19 cellular contexts compared by ENCODE assay signal in genomic region chr6:34497411-34497810, GRCh38. TPM values are rescaled to one million over a fixed set of nuclear protein-coding genes. Genes with fewer than 3 reads are reported as not detected.
DNase-seq lines count a peak whose midpoint lies in the region; ATAC-seq, FAIRE-seq and TF ChIP-seq lines count a peak whose summit lies in the region.
"Had no signal": no experiment of that assay in that cellular context is flagged by ENCODE, and none has a peak within 500 bp of the region (broad histone marks: within the 10 kb centered on the region; RNA-seq: fewer than 3 reads in every experiment).

No MANE protein-coding gene starts in this region.

- H3K36me3 ChIP-seq in K562 (ENCODE audit: control insufficient read depth, insufficient read depth, low read length) = no peaks in the 10 kb centered on the region
- H3K36me3 ChIP-seq: BLaER1 treated with 17β-estradiol and CSF1 and Interleukin-3, amounts not matched to agents 10 nM and 100 nM had no signal

- H2AFZ ChIP-seq in K562 (ENCODE audit: low read depth, low read length) = no peak overlapping the region
- H2AFZ ChIP-seq: GM23248 had no signal

- no peaks in the 10 kb centered on the region for H3K9me1 ChIP-seq in K562 (ENCODE audit: control insufficient read depth, insufficient read depth, low read length)

- H3K27ac ChIP-seq in right cardiac atrium (ENCODE audit: low read length) = no peak overlapping the region
- no peak overlapping the region for H3K27ac ChIP-seq in K562 (ENCODE audit: extremely low read depth, low read depth, low read length)
- H3K27ac ChIP-seq: BLaER1 treated with 17β-estradiol and CSF1 and Interleukin-3, amounts not matched to agents 10 nM and 100 nM; GM23248 had no signal

- POLR2A ChIA-PET in K562 (lab: Yijun Ruan, JAX) = interaction anchor here (0.7 to 1.4 kb wide), 3 partner anchors 8 to 623 kb away, joined by 3 read pairs; no protein-coding TSS in a partner anchor

- DNase-seq in cardiac septum (ENCODE audit: low spot score) (peak; percentile 20), right cardiac atrium (no peak), K562 (ENCODE audit: extremely low read depth in 1 of 4, low spot score in 3 of 4) (peak in 1 of 4 experiments; percentile 41), omental fat pad (ENCODE audit: low spot score) (no peak), lower leg skin (ENCODE audit: low spot score in 2 of 2) (no peak)
- DNase-seq: CD8-positive, alpha-beta T cell; DMS 273 treated with DMSO at 0.1 percent for 48 hours; GDM1; GM23248; KG1 had no signal

- no peak for TF ChIP-seq EP300 in K562 (IDR thresholded peaks at IDR 0.05; ENCODE audit: low read length)

- FAIRE-seq in K562 (lab: Jason Lieb, UNC) = no peak
- FAIRE-seq: GM19239, H54, HepG2 had no signal

- H3K4me1 ChIP-seq in right cardiac atrium (ENCODE audit: control insufficient read depth, insufficient read depth, low read length) (no peaks in the 10 kb centered on the region), K562 (replicated peaks in 1 of 2; ENCODE audit: control insufficient read depth in 2 of 2, insufficient read depth in 2 of 2, low read length in 2 of 2) (no peaks in the 10 kb centered on the region; a peak in 2 of 5 replicates)
- H3K4me1 ChIP-seq: BLaER1 treated with 17β-estradiol and CSF1 and Interleukin-3, amounts not matched to agents 10 nM and 100 nM had no signal

- TF ChIP-seq POLR2A in K562 (conservative IDR thresholded peaks at IDR 0.05) (no peak), lower leg skin (IDR thresholded peaks at IDR 0.05) (no peak)

- BruUV-seq in K562 (replicated peaks; lab: Mats Ljungman, UMichigan) = no TSS peak

- TF ChIP-seq CTCF in K562 (IDR thresholded peaks at IDR 0.05 in 2 of 3, conservative IDR thresholded peaks at IDR 0.05 in 1 of 3; ENCODE audit: insufficient read depth in 2 of 3, low read depth in 1 of 3, low read length in 3 of 3) (no peak), omental fat pad (IDR thresholded peaks at IDR 0.05) (no peak), lower leg skin (IDR thresholded peaks at IDR 0.05) (no peak)

- ATAC-seq in right cardiac atrium = no peak
- ATAC-seq in K562 = peak; percentile 46; the same call in 2 of the 3 replicates
- ATAC-seq in omental fat pad (ENCODE audit: low FRiP score) = peak; percentile 6
- no peak for ATAC-seq in HG03135 (IDR thresholded peaks at IDR 0.05; ENCODE audit: unreplicated experiment)
- no peak for ATAC-seq in GM18861 (IDR thresholded peaks at IDR 0.05; ENCODE audit: unreplicated experiment)
- ATAC-seq: CD8-positive, alpha-beta T cell; HepG2 had no signal

- WGBS in right cardiac atrium = 82% methylated on average over 10 of the region's 10 CpGs
- WGBS in K562 (ENCODE audit: insufficient coverage, low coverage, missing lambda C conversion rate) = 15% methylated on average over 10 of the region's 10 CpGs
- WGBS in lower leg skin, 2 donors = 54 to 65% methylated on average over 10 of the region's 10 CpGs

- no peaks in the 10 kb centered on the region for H3K79me2 ChIP-seq in K562 (ENCODE audit: control insufficient read depth, insufficient read depth, low read length)

- CTCF ChIA-PET in K562 (lab: Yijun Ruan, JAX; ENCODE audit: low intra/inter-chr PET ratio) = no interaction called here

- H3K9me3 ChIP-seq in right cardiac atrium (ENCODE audit: control insufficient read depth, low read length) = no peaks in the 10 kb centered on the region
- H3K9me3 ChIP-seq in K562 (replicated peaks; ENCODE audit: control insufficient read depth, insufficient read depth, low read depth, low read length) = peaks cover 7% of the 10 kb centered on the region

- intact Hi-C loops in cardiac septum (cut with DNase I) (no loop called here), right cardiac atrium (cut with DNase I) (no loop called here), K562 (cut with micrococcal nuclease) (no loop called here), lower leg skin (cut with DNase I; ENCODE audit: low total_unique reads) (no loop called here)

- no peak overlapping the region for H3K4me2 ChIP-seq in K562 (ENCODE audit: insufficient read depth, low read length)
- H3K4me2 ChIP-seq: BLaER1 treated with 17β-estradiol and CSF1 and Interleukin-3, amounts not matched to agents 10 nM and 100 nM had no signal

- H3K4me3 ChIP-seq in right cardiac atrium (ENCODE audit: low read length) (no peak overlapping the region), K562 (no peak overlapping the region), lower leg skin (ENCODE audit: low read depth, poor library complexity, severe bottlenecking) (no peak overlapping the region)
- H3K4me3 ChIP-seq: BLaER1 treated with 17β-estradiol and CSF1 and Interleukin-3, amounts not matched to agents 10 nM and 100 nM; GM23248 had no signal

- TF ChIP-seq RAD21 in K562 (CRISPR knock-in tag; conservative IDR thresholded peaks at IDR 0.05 in 1 of 2, IDR thresholded peaks at IDR 0.05 in 1 of 2) = no peak

- 0 out of 4 replicates have a peak overlapping the region, but pooled peaks of 1 of the 2 experiments have one; percentile 1 for H3K9ac ChIP-seq in K562 (ENCODE audit: insufficient read depth in 1 of 2, low read depth in 2 of 2, low read length in 2 of 2)
- H3K9ac ChIP-seq: BLaER1 treated with 17β-estradiol and CSF1 and Interleukin-3, amounts not matched to agents 10 nM and 100 nM; GM23248 had no signal

- H3K27me3 ChIP-seq in right cardiac atrium (ENCODE audit: control insufficient read depth, insufficient read depth) (no peaks in the 10 kb centered on the region), K562 (ENCODE audit: control insufficient read depth in 2 of 2, insufficient read depth in 2 of 2, low read length in 2 of 2) (no peaks in the 10 kb centered on the region)
- H3K27me3 ChIP-seq: BLaER1 treated with 17β-estradiol and CSF1 and Interleukin-3, amounts not matched to agents 10 nM and 100 nM had no signal

- in situ Hi-C loops in K562 (cut with MboI) = no loop called here

- H4K20me1 ChIP-seq in K562 (replicated peaks; ENCODE audit: control insufficient read depth, insufficient read depth, low read length) = no peaks in the 10 kb centered on the region
- H4K20me1 ChIP-seq: BLaER1 treated with 17β-estradiol and CSF1 and Interleukin-3, amounts not matched to agents 10 nM and 100 nM had no signal

TF ChIP-seq in K562, 482 proteins besides CTCF, POLR2A, EP300 and RAD21 (continues in another document):
- TF ChIP-seq ZSCAN32 (CRISPR knock-in tag; IDR thresholded peaks at IDR 0.05) (no peak), EGR1 (conservative IDR thresholded peaks at IDR 0.05) (0 out of 2 replicates have a peak, but pooled peaks have one; percentile 28), NFIX (CRISPR knock-in tag; IDR thresholded peaks at IDR 0.05; ENCODE audit: low read depth) (no peak), JUNB (CRISPR knock-in tag; conservative IDR thresholded peaks at IDR 0.05) (no peak), NCOR1 (IDR thresholded peaks at IDR 0.05) (no peak)

RNA-seq across cellular contexts. Expression of gene PACSIN1, which starts 31.5 kb away (rescaled TPM):
- total RNA-seq in cardiac septum (10.3 TPM), right cardiac atrium (10 to 100 TPM in 1 of 4 donors, 1 to 10 TPM in 3; 2.5 to 11.9 (median 9.8) TPM), K562 (2014; rRNA removed) (0.41 and 0.45 TPM in 2 replicates), K562 (2014; rRNA removed; fragmentation: Illumina TruSeq; extraction: Trizol) (0.10 and 0.29 TPM in 2 replicates), K562 (2015; rRNA removed; fragmentation: Illumina TruSeq; extraction: Trizol) (0.22 and 0.23 TPM in 2 replicates), K562 (2021) (0.98 and 1.7 TPM in 2 replicates), omental fat pad (not detected), lower leg skin (under 1 TPM in 3 of 4 donors, not detected in 1; 0.08 to 0.42 (median 0.10) TPM)
- polyA plus RNA-seq in right cardiac atrium (14.0 TPM), K562 (2011; rRNA removed) (1.1 and 1.4 TPM in 2 replicates), K562 (2014; fragmentation: Illumina TruSeq; extraction: Trizol) (0.79 and 1.4 TPM in 2 replicates), K562 (2014; fragmentation: Nextera tagmentation; extraction: Ambion mirVana) (under 1 TPM; 0.01 to 0.03 TPM), K562 (2014; rRNA removed) (0.98 and 1.2 TPM in 2 replicates)
- total RNA-seq in K562 (2011; cell fraction: chromatin; rRNA removed; ENCODE audit: low replicate concordance) = 1.5 and 2.1 TPM in 2 replicates
- 1.2 and 1.3 TPM in 2 replicates for total RNA-seq in K562 (2011; cell fraction: nucleolus; rRNA removed)
- total RNA-seq in K562 (2011; cell fraction: nucleoplasm; rRNA removed) = 0.99 and 1.1 TPM in 2 replicates
- 1.2 and 1.6 TPM in 2 replicates for polyA plus RNA-seq in K562 (2011; cell fraction: cytosol; rRNA removed)
- polyA plus RNA-seq in K562 (2011; cell fraction: nucleus; rRNA removed) = 2.2 and 3.4 TPM in 2 replicates
- 0.90 and 1.2 TPM in 2 replicates for polyA plus RNA-seq in K562 (2012)
- polyA minus RNA-seq in K562 (2011; rRNA and poly(A)+ RNA removed) = 0.98 and 1.1 TPM in 2 replicates
- polyA minus RNA-seq in K562 (2011; cell fraction: cytosol; rRNA and poly(A)+ RNA removed) = 0.95 and 1.7 TPM in 2 replicates
- polyA minus RNA-seq in K562 (2011; cell fraction: nucleus; rRNA and poly(A)+ RNA removed) = 0.67 and 1.9 TPM in 2 replicates
- total RNA-seq: A172, GM23248, HepG2 had no signal
- polyA plus RNA-seq: GM23248, HepG2, IgD-negative memory B cell had no signal

RNA-seq across cellular contexts. Expression of gene SPDEF, which starts 58.7 kb away (rescaled TPM):
- total RNA-seq in cardiac septum (0.19 TPM), right cardiac atrium (under 1 TPM in 2 of 4 donors, not detected in 2; 0.11 to 0.17 TPM), K562 (2014; rRNA removed) (0.08 TPM in 1 of 2 replicates, not detected in the other), K562 (2014; rRNA removed; fragmentation: Illumina TruSeq; extraction: Trizol) (not detected in 2 replicates), K562 (2015; rRNA removed; fragmentation: Illumina TruSeq; extraction: Trizol) (0.11 and 0.15 TPM in 2 replicates), K562 (2021) (0.11 and 0.16 TPM in 2 replicates), omental fat pad (under 1 TPM in 1 of 4 donors, not detected in 3; 0.19 TPM), lower leg skin (10 to 100 TPM in 3 of 4 donors, 1 to 10 TPM in 1; 9.1 to 47.9 (median 28.7) TPM)
- polyA plus RNA-seq in right cardiac atrium (0.14 TPM), K562 (2011; rRNA removed) (0.04 and 0.08 TPM in 2 replicates), K562 (2014; fragmentation: Illumina TruSeq; extraction: Trizol) (0.10 TPM in 1 of 2 replicates, not detected in the other), K562 (2014; fragmentation: Nextera tagmentation; extraction: Ambion mirVana) (not detected), K562 (2014; rRNA removed) (0.08 and 0.12 TPM in 2 replicates)
- total RNA-seq in K562 (2011; cell fraction: chromatin; rRNA removed; ENCODE audit: low replicate concordance) = not detected in 2 replicates
- total RNA-seq in K562 (2011; cell fraction: nucleolus; rRNA removed) = 0.13 TPM in 1 of 2 replicates, not detected in the other
- 0.29 TPM in 1 of 2 replicates, not detected in the other for total RNA-seq in K562 (2011; cell fraction: nucleoplasm; rRNA removed)
- 0.13 and 0.16 TPM in 2 replicates for polyA plus RNA-seq in K562 (2011; cell fraction: cytosol; rRNA removed)
- polyA plus RNA-seq in K562 (2011; cell fraction: nucleus; rRNA removed) = 0.23 and 0.35 TPM in 2 replicates
- polyA plus RNA-seq in K562 (2012) = 0.05 TPM in 1 of 2 replicates, not detected in the other
- not detected in 2 replicates for polyA minus RNA-seq in K562 (2011; rRNA and poly(A)+ RNA removed)
- polyA minus RNA-seq in K562 (2011; cell fraction: cytosol; rRNA and poly(A)+ RNA removed) = not detected in 2 replicates
- not detected in 2 replicates for polyA minus RNA-seq in K562 (2011; cell fraction: nucleus; rRNA and poly(A)+ RNA removed)
- total RNA-seq: A172, B cell, GM23248, HepG2 had no signal
- polyA plus RNA-seq: GM23248, HepG2, IgD-negative memory B cell had no signal

Comparison
In these comparisons a context has a peak if more than half of its experiments do, and no peak if none do; other contexts are left out.
1. ATAC-seq: peak in K562 (single experiment) and omental fat pad (single experiment); none in right cardiac atrium (0 of 2), HG03135 (single experiment) and GM18861 (single experiment).